Comparison of ENCODE assay signal across 17 cellular contexts in genomic region chr16:65235339-65236177, GRCh38.
"Had no signal": no experiment of that assay in that cellular context is flagged by ENCODE, and none has a peak within 500 bp of the region (broad histone marks: within the 10 kb centered on the region; RNA-seq: fewer than 3 reads in every experiment).

No MANE protein-coding gene starts in this region.

- H3K9me3 ChIP-seq: mucosa of descending colon, right atrium auricular region, thyroid gland had no signal

- H3K27ac Mint-ChIP-seq: activated CD8-positive, alpha-beta memory T cell treated with anti-CD3 and anti-CD28 coated beads, Interleukin-2, amount 10 ng/mL, durations not matched to agents 7 days and 5 days; activated T-cell treated with anti-CD3 and anti-CD28 coated beads, Interleukin-2, amount 50 U/mL, for 24 hours; naive thymus-derived CD4-positive, alpha-beta T cell; progenitor cell of endocrine pancreas; stimulated activated naive B cell treated with anti-CD40 and anti-IgM and Interleukin-4, amounts not matched to agents 10 μg/mL and 1 μg/mL and 100 μg/mL, for 72 hours had no signal

- H3K36me3 Mint-ChIP-seq: activated CD8-positive, alpha-beta memory T cell treated with anti-CD3 and anti-CD28 coated beads, Interleukin-2, amount 10 ng/mL, durations not matched to agents 7 days and 5 days; stimulated activated naive B cell treated with anti-CD40 and anti-IgM and Interleukin-4, amounts not matched to agents 10 μg/mL and 1 μg/mL and 100 μg/mL, for 72 hours had no signal

- H2AFZ ChIP-seq: hepatocyte had no signal

- H3K4me3 Mint-ChIP-seq: activated CD8-positive, alpha-beta memory T cell treated with anti-CD3 and anti-CD28 coated beads, Interleukin-2, amount 10 ng/mL, durations not matched to agents 7 days and 5 days; activated T-cell treated with anti-CD3 and anti-CD28 coated beads, Interleukin-2, amount 50 U/mL, for 24 hours; naive thymus-derived CD4-positive, alpha-beta T cell; stimulated activated naive B cell treated with anti-CD40 and anti-IgM and Interleukin-4, amounts not matched to agents 10 μg/mL and 1 μg/mL and 100 μg/mL, for 72 hours had no signal

- H3K4me2 ChIP-seq: hepatocyte had no signal

- H3K4me1 ChIP-seq: right atrium auricular region, thyroid gland had no signal

- H3K4me3 ChIP-seq: hepatocyte, mucosa of descending colon, right atrium auricular region, thyroid gland had no signal

- DNase-seq: activated CD4-positive, alpha-beta T cell treated with anti-CD3 and anti-CD28 coated beads, Interleukin-2, amount 50 U/mL, for 48 hours; activated CD8-positive, alpha-beta memory T cell treated with anti-CD3 and anti-CD28 coated beads, Interleukin-2, amount 10 ng/mL, durations not matched to agents 7 days and 5 days; activated naive CD4-positive, alpha-beta T cell treated with anti-CD3 and anti-CD28 coated beads, Interleukin-2, amount 50 U/mL, for 16 hours; activated T-cell treated with anti-CD3 and anti-CD28 coated beads, Interleukin-2, amount 50 U/mL, for 24 hours; left colon; mucosa of descending colon; naive thymus-derived CD4-positive, alpha-beta T cell; stimulated activated CD4-positive, alpha-beta T cell treated with anti-CD3 and anti-CD28 coated beads, Interleukin-15, amount 100 ng/mL, for 24 hours; stimulated activated CD4-positive, alpha-beta T cell treated with anti-CD3 and anti-CD28 coated beads, Interleukin-4, amount 100 ng/mL, for 1 hour; stimulated activated naive B cell treated with anti-CD40 and anti-IgM and Interleukin-4, amounts not matched to agents 10 μg/mL and 1 μg/mL and 100 μg/mL, for 72 hours; T-helper 1 cell; T1000; thyroid gland had no signal

- H3K79me2 ChIP-seq: hepatocyte had no signal

- ATAC-seq: activated CD8-positive, alpha-beta memory T cell treated with anti-CD3 and anti-CD28 coated beads, Interleukin-2, amount 10 ng/mL, durations not matched to agents 7 days and 5 days; esophagus mucosa; left colon; mucosa of descending colon; naive thymus-derived CD4-positive, alpha-beta T cell; stimulated activated naive B cell treated with anti-CD40 and anti-IgM and Interleukin-4, amounts not matched to agents 10 μg/mL and 1 μg/mL and 100 μg/mL, for 72 hours had no signal

- H3K4me1 Mint-ChIP-seq: activated CD8-positive, alpha-beta memory T cell treated with anti-CD3 and anti-CD28 coated beads, Interleukin-2, amount 10 ng/mL, durations not matched to agents 7 days and 5 days; naive thymus-derived CD4-positive, alpha-beta T cell; stimulated activated naive B cell treated with anti-CD40 and anti-IgM and Interleukin-4, amounts not matched to agents 10 μg/mL and 1 μg/mL and 100 μg/mL, for 72 hours had no signal

- H3K36me3 ChIP-seq: right atrium auricular region, thyroid gland had no signal

- H3K27me3 Mint-ChIP-seq: activated CD8-positive, alpha-beta memory T cell treated with anti-CD3 and anti-CD28 coated beads, Interleukin-2, amount 10 ng/mL, durations not matched to agents 7 days and 5 days; activated T-cell treated with anti-CD3 and anti-CD28 coated beads, Interleukin-2, amount 50 U/mL, for 24 hours; naive thymus-derived CD4-positive, alpha-beta T cell; stimulated activated naive B cell treated with anti-CD40 and anti-IgM and Interleukin-4, amounts not matched to agents 10 μg/mL and 1 μg/mL and 100 μg/mL, for 72 hours had no signal

- H3K27me3 ChIP-seq: hepatocyte, right atrium auricular region, thyroid gland had no signal

- H3K27ac ChIP-seq: hepatocyte, right atrium auricular region, thyroid gland had no signal
